9 cellular contexts compared by ENCODE assay signal in the genomic region with DNA sequence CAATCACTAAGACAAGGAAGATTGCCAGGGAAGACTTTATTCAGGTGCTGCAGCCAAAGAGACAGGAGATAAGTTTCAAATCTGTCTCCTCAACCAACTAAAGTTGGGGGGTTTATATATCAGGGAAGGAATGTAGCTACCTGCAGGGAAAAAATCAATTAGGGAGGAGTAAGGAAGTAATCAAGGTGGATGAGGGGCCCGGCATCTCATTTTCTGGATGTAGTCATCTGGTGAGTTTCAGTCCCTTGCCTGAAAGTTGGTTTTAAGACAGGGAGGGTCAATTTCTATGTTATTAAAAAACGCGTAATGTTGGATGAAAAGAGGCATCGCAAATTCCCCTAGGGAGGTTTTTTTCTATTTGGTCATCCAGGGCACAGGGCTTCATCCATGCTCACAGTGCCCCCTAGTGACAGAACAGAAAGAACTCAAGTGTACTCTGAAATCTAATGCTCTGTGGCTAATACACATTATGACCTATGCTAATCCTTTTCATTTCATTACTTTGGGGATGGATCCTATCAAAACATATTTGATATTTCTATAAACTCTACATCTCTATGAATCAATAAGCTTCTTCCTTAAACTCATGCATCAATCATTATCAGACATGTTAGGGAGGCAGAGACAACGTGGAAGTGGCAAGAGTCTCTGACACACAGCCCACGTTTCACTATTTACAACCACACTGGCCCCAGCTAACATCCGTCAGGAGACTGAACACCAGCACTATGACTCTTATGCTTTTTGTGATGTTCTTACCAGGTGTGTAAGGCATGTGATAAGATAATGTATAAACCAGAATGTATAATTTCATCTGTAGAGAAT.
DNase-seq lines count a peak whose midpoint lies in the region; ATAC-seq and TF ChIP-seq lines count a peak whose summit lies in the region.
"Had no signal": no experiment of that assay in that cellular context is flagged by ENCODE, and none has a peak within 500 bp of the region (broad histone marks: within the 10 kb centered on the region; RNA-seq: fewer than 3 reads in every experiment).

No MANE protein-coding gene starts in this region.

- no peak overlapping the region for H3K4me2 ChIP-seq in fibroblast of lung (ENCODE audit: extremely low read depth, insufficient read depth, low read length)

- H3K4me3 Mint-ChIP-seq in progenitor cell of endocrine pancreas (ENCODE audit: low read depth), result peak overlapping the region; percentile 16
- H3K4me3 Mint-ChIP-seq: activated B cell treated with CpG ODN at 0.5 μM for 24 hours had no signal

- H3K4me3 ChIP-seq in AG10803 (ENCODE audit: low read length), result no peak overlapping the region
- H3K4me3 ChIP-seq in RWPE2 (ENCODE audit: severe bottlenecking), result no peak overlapping the region
- H3K4me3 ChIP-seq in fibroblast of lung (replicated peaks in 1 of 4; ENCODE audit: control extremely low read depth in 1 of 4, insufficient read depth in 1 of 4, low read depth in 3 of 4, low read length in 4 of 4), result no peak overlapping the region

- H3K4me1 ChIP-seq in RWPE2 (ENCODE audit: insufficient read depth, poor library complexity, severe bottlenecking) (peaks cover 14% of the 10 kb centered on the region), fibroblast of lung (ENCODE audit: control insufficient read depth, extremely low read depth, insufficient read depth, low read length) (no peaks in the 10 kb centered on the region)

- H3K27ac Mint-ChIP-seq in progenitor cell of endocrine pancreas, result peak overlapping the region; percentile 39
- H3K27ac Mint-ChIP-seq: activated B cell treated with CpG ODN at 0.5 μM for 24 hours had no signal

- no peaks in the 10 kb centered on the region for H3K79me2 ChIP-seq in fibroblast of lung (ENCODE audit: control insufficient read depth, insufficient read depth, low read length)

- TF ChIP-seq CTCF in AG10803 (conservative IDR thresholded peaks at IDR 0.05; ENCODE audit: low read length) (peak; percentile 57), GM12872 (IDR thresholded peaks at IDR 0.05; ENCODE audit: insufficient read depth, low read depth, low read length) (peak; percentile 77), LNCAP (IDR thresholded peaks at IDR 0.05) (peak; percentile 67), RWPE2 (IDR thresholded peaks at IDR 0.05; ENCODE audit: poor library complexity, severe bottlenecking) (peak; percentile 74), fibroblast of lung (conservative IDR thresholded peaks at IDR 0.05 in 1 of 2, IDR thresholded peaks at IDR 0.05 in 1 of 2; ENCODE audit: low read depth in 1 of 2, low read length in 2 of 2) (peak; percentile 26 to 76), progenitor cell of endocrine pancreas (IDR thresholded peaks at IDR 0.05; ENCODE audit: unreplicated experiment) (peak; percentile 82)

- no peak overlapping the region for H2AFZ ChIP-seq in fibroblast of lung (ENCODE audit: low read length)

- H3K27me3 ChIP-seq in RWPE2 (ENCODE audit: insufficient read depth, poor library complexity, severe bottlenecking) (no peaks in the 10 kb centered on the region), fibroblast of lung (ENCODE audit: control insufficient read depth, insufficient read depth, low read length) (no peaks in the 10 kb centered on the region)

- peak; percentile 65 for ATAC-seq in RWPE2 (ENCODE audit: low read depth)

- H3K9me3 Mint-ChIP-seq in progenitor cell of endocrine pancreas (ENCODE audit: low read depth), result peaks cover 1% of the 10 kb centered on the region
- H3K9me3 Mint-ChIP-seq: activated B cell treated with CpG ODN at 0.5 μM for 24 hours had no signal

- POLR2A ChIA-PET in HEK293T (lab: Yijun Ruan, JAX), result no interaction called here

- no peaks in the 10 kb centered on the region for H3K9me3 ChIP-seq in RWPE2 (ENCODE audit: severe bottlenecking)
- no peaks in the 10 kb centered on the region for H3K9me3 ChIP-seq in fibroblast of lung (ENCODE audit: control insufficient read depth, insufficient read depth, low read depth, low read length)

- H3K36me3 Mint-ChIP-seq in progenitor cell of endocrine pancreas (ENCODE audit: insufficient read depth), result no peaks in the 10 kb centered on the region

- H3K36me3 ChIP-seq in RWPE2 (ENCODE audit: low read depth) (no peaks in the 10 kb centered on the region), fibroblast of lung (ENCODE audit: control insufficient read depth, insufficient read depth, low read length) (no peaks in the 10 kb centered on the region)

- no peaks in the 10 kb centered on the region for H4K20me1 ChIP-seq in fibroblast of lung (ENCODE audit: control insufficient read depth, extremely low read depth, insufficient read depth, low read length)

- H3K27ac ChIP-seq in RWPE2 (ENCODE audit: poor library complexity, severe bottlenecking), result peak overlapping the region; percentile 35
- H3K27ac ChIP-seq in fibroblast of lung (ENCODE audit: insufficient read depth, low read length), result no peak overlapping the region

- no peaks in the 10 kb centered on the region for H3K27me3 Mint-ChIP-seq in progenitor cell of endocrine pancreas
- H3K27me3 Mint-ChIP-seq: activated B cell treated with CpG ODN at 0.5 μM for 24 hours had no signal

- DNase-seq in AG10803 (ENCODE audit: low read depth) (peak; percentile 31), HEK293T (ENCODE audit: extremely low spot score) (peak; percentile 47), RWPE2 (ENCODE audit: low spot score) (no peak), fibroblast of lung (ENCODE audit: low read depth in 2 of 2) (peak; percentile 65 to 83), progenitor cell of endocrine pancreas (ENCODE audit: low spot score, unreplicated experiment) (peak; percentile 31), occipital lobe (lab: John Stamatoyannopoulos, UW) (no peak)
- DNase-seq: activated B cell treated with CpG ODN at 0.5 μM for 24 hours had no signal

- H3K9ac ChIP-seq in fibroblast of lung (ENCODE audit: insufficient read depth, low read length), result no peak overlapping the region

- peaks cover 17% of the 10 kb centered on the region for H3K4me1 Mint-ChIP-seq in progenitor cell of endocrine pancreas (ENCODE audit: low read depth)
- H3K4me1 Mint-ChIP-seq: activated B cell treated with CpG ODN at 0.5 μM for 24 hours had no signal

- CTCF ChIA-PET in HEK293T (lab: Yijun Ruan, JAX), result interaction anchor here (0.6 to 3.4 kb wide), 10 partner anchors 11 to 1064 kb away, joined by 3 to 27 read pairs (median 4); no protein-coding TSS in a partner anchor

TF ChIP-seq in HEK293T, 16 proteins besides CTCF, POLR2A, EP300 and RAD21:
- no peak for TF ChIP-seq FOXM1 (IDR thresholded peaks at IDR 0.05; ENCODE audit: borderline replicate concordance)
- TF ChIP-seq, protein P1, sequence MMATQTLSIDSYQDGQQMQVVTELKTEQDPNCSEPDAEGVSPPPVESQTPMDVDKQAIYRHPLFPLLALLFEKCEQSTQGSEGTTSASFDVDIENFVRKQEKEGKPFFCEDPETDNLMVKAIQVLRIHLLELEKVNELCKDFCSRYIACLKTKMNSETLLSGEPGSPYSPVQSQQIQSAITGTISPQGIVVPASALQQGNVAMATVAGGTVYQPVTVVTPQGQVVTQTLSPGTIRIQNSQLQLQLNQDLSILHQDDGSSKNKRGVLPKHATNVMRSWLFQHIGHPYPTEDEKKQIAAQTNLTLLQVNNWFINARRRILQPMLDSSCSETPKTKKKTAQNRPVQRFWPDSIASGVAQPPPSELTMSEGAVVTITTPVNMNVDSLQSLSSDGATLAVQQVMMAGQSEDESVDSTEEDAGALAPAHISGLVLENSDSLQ (IDR thresholded peaks at IDR 0.05), result no peak
- peak; percentile 71; the same call in 1 of the 2 replicates for TF ChIP-seq ZNF384 (IDR thresholded peaks at IDR 0.05)

Comparison
In these comparisons a context has a peak if more than half of its experiments do, and no peak if none do; other contexts are left out.
1. DNase-seq: peak in AG10803 (single experiment), HEK293T (single experiment), fibroblast of lung (2 of 2) and progenitor cell of endocrine pancreas (single experiment); none in RWPE2 (single experiment) and occipital lobe (single experiment).
2. Peak in every context shown above with its lines, with median percentiles within 50 percentile points of each other: CTCF ChIP-seq.